8 cellular contexts compared by ENCODE assay signal in the genomic region with DNA sequence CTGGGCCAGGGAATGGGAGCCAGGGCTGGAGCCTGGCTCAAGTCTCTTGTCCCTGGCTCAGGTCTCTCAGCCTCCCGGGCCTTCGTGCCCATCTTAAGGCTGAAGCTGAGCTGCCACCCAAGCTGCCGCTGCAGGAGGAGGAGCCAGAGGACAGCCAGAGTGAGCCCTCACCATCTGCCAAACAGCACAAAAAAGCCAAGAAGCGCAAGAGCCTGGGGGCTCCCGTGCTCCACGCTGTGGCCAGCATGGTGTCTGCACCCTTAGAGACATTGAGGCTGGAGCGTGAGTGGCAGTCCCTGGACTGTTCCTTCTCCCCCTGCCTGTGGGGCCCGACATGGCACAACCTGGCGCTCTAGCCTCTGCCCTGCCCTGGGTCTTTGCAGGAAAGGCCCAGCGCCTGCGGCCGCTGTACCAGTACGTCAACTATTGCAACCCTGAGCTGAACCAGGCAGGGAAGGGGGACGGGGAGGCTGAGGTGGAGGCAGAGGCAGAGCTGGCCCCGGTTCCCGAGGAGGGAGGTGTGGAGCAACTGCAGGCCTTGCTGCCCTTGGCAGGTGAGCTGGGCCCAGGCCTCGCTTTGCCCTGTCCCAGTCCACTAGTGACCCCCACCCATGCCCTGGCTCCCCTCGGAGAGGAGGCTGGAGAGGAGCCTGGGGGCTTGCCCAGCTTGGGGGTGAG. TPM values are rescaled to one million over a fixed set of nuclear protein-coding genes. Genes with fewer than 3 reads are reported as not detected.
DNase-seq lines count a peak whose midpoint lies in the region; ATAC-seq and TF ChIP-seq lines count a peak whose summit lies in the region.

No MANE protein-coding gene starts in this region.

- intact Hi-C loops in Caco-2 (cut with micrococcal nuclease; ENCODE audit: unreplicated experiment): loop anchor here (1.0 kb wide), 2 partner anchors 121 to 147 kb away; no protein-coding TSS in a partner anchor
- intact Hi-C loops in PC-9 (cut with micrococcal nuclease; ENCODE audit: unreplicated experiment): loop anchor here (1.0 to 2.0 kb wide), 2 partner anchors 105 to 147 kb away; a partner anchor contains a TSS

- no peaks in the 10 kb centered on the region for H3K9me3 ChIP-seq in Caco-2
- H3K9me3 ChIP-seq in PC-9 (ENCODE audit: insufficient read depth, low read depth): no peaks in the 10 kb centered on the region

- no peak overlapping the region for H3K4me3 ChIP-seq in Caco-2 (ENCODE audit: low read depth, low read length)
- no peak overlapping the region for H3K4me3 ChIP-seq in PC-9
- no peak overlapping the region for H3K4me3 ChIP-seq in fibroblast of mammary gland (ENCODE audit: control insufficient read depth, low read depth, low read length)

- peaks cover 9% of the 10 kb centered on the region; the same call in 1 of the 2 replicates for H3F3A ChIP-seq in PC-9 (ENCODE audit: insufficient read depth, low read depth)

- H3K9me2 ChIP-seq in PC-9 (ENCODE audit: insufficient read depth): no peaks in the 10 kb centered on the region

- peak; percentile 72 to 95 for TF ChIP-seq CTCF in Caco-2 (IDR thresholded peaks at IDR 0.05; ENCODE audit: insufficient read depth in 1 of 2, low read depth in 1 of 2, low read length in 1 of 2, severe bottlenecking in 1 of 2, unreplicated experiment in 1 of 2)
- peak; percentile 52 for TF ChIP-seq CTCF in PC-9 (conservative IDR thresholded peaks at IDR 0.05)
- TF ChIP-seq CTCF in fibroblast of mammary gland (conservative IDR thresholded peaks at IDR 0.05; ENCODE audit: control insufficient read depth, insufficient read depth, low read depth, low read length): peak; percentile 91
- TF ChIP-seq CTCF in neural crest cell (conservative IDR thresholded peaks at IDR 0.05): peak; percentile 83

- H3K4me1 ChIP-seq in Caco-2 (peaks cover 4% of the 10 kb centered on the region), PC-9 (replicated peaks; ENCODE audit: insufficient read depth) (no peaks in the 10 kb centered on the region)

- H3K4me1 Mint-ChIP-seq in Caco-2 (ENCODE audit: low read depth, unreplicated experiment): no peaks in the 10 kb centered on the region
- peaks cover 34% of the 10 kb centered on the region for H3K4me1 Mint-ChIP-seq in activated T-cell treated with anti-CD3 and anti-CD28 coated beads, Interleukin-2, amount 50 U/mL, for 72 hours (ENCODE audit: low read depth)
- peaks cover 24% of the 10 kb centered on the region for H3K4me1 Mint-ChIP-seq in neural crest cell
- peaks cover 47% of the 10 kb centered on the region for H3K4me1 Mint-ChIP-seq in stimulated activated naive CD8-positive, alpha-beta T cell treated with anti-CD3 and anti-CD28 coated beads, Interleukin-15, amount 100 ng/mL, for 72 hours

- H4K20me1 ChIP-seq in PC-9 (ENCODE audit: insufficient read depth): no peaks in the 10 kb centered on the region

- H3K27ac Mint-ChIP-seq in Caco-2 (ENCODE audit: unreplicated experiment) (no peak overlapping the region), neural crest cell (ENCODE audit: unreplicated experiment) (peak overlapping the region; percentile 6)
- H3K27ac Mint-ChIP-seq in activated T-cell treated with anti-CD3 and anti-CD28 coated beads, Interleukin-2, amount 50 U/mL, for 72 hours: no peak overlapping the region
- H3K27ac Mint-ChIP-seq in stimulated activated naive CD8-positive, alpha-beta T cell treated with anti-CD3 and anti-CD28 coated beads, Interleukin-15, amount 100 ng/mL, for 72 hours: no peak overlapping the region

- H3K4me3 Mint-ChIP-seq in Caco-2 (ENCODE audit: unreplicated experiment): peak overlapping the region; percentile 26
- H3K4me3 Mint-ChIP-seq in activated T-cell treated with anti-CD3 and anti-CD28 coated beads, Interleukin-2, amount 50 U/mL, for 72 hours: peak overlapping the region; percentile 93 to 96
- peak overlapping the region; percentile 78 for H3K4me3 Mint-ChIP-seq in neural crest cell
- peak overlapping the region; percentile 97 to 99 for H3K4me3 Mint-ChIP-seq in stimulated activated naive CD8-positive, alpha-beta T cell treated with anti-CD3 and anti-CD28 coated beads, Interleukin-15, amount 100 ng/mL, for 72 hours

- no peak overlapping the region for H3K4me2 ChIP-seq in PC-9

- H3K36me3 ChIP-seq in Caco-2 (ENCODE audit: control insufficient read depth, insufficient read depth, low read length) (no peaks in the 10 kb centered on the region), PC-9 (ENCODE audit: low read depth) (no peaks in the 10 kb centered on the region)

- CTCF ChIA-PET in Caco-2 (lab: Charles Lee): interaction anchor here (0.6 to 6.3 kb wide), 6 partner anchors 51 to 267 kb away, joined by 3 to 60 read pairs (median 6); a partner anchor contains a TSS
- CTCF ChIA-PET in PC-9 (lab: Charles Lee): interaction anchor here (0.6 to 1.0 kb wide), 2 partner anchors 8 to 147 kb away, joined by 3 read pairs; a partner anchor contains a TSS

- no peaks in the 10 kb centered on the region for H3K27me3 ChIP-seq in Caco-2 (replicated peaks; ENCODE audit: control insufficient read depth, insufficient read depth, low read length)
- H3K27me3 ChIP-seq in PC-9 (ENCODE audit: insufficient read depth, low read depth): no peaks in the 10 kb centered on the region

- H3K79me2 ChIP-seq in PC-9 (ENCODE audit: low read depth): no peaks in the 10 kb centered on the region

- H3K9me3 Mint-ChIP-seq in Caco-2 (ENCODE audit: unreplicated experiment) (no peaks in the 10 kb centered on the region), neural crest cell (no peaks in the 10 kb centered on the region)
- no peaks in the 10 kb centered on the region for H3K9me3 Mint-ChIP-seq in activated T-cell treated with anti-CD3 and anti-CD28 coated beads, Interleukin-2, amount 50 U/mL, for 72 hours
- H3K9me3 Mint-ChIP-seq in stimulated activated naive CD8-positive, alpha-beta T cell treated with anti-CD3 and anti-CD28 coated beads, Interleukin-15, amount 100 ng/mL, for 72 hours: no peaks in the 10 kb centered on the region

- H2AFZ ChIP-seq in PC-9: no peak overlapping the region

- H3K27ac ChIP-seq in PC-9: no peak overlapping the region

- peak; percentile 88 for DNase-seq in Caco-2
- DNase-seq in HT-29 (ENCODE audit: low spot score): peak; percentile 97
- DNase-seq in PC-9: peak; percentile 68 to 77
- peak; percentile 84 to 90 for DNase-seq in activated T-cell treated with anti-CD3 and anti-CD28 coated beads, Interleukin-2, amount 50 U/mL, for 72 hours
- DNase-seq in fibroblast of mammary gland (ENCODE audit: low read depth): peak; percentile 92
- DNase-seq in neural crest cell (ENCODE audit: low read depth, low spot score): peak; percentile 76
- DNase-seq in stimulated activated naive CD8-positive, alpha-beta T cell treated with anti-CD3 and anti-CD28 coated beads, Interleukin-15, amount 100 ng/mL, for 72 hours: peak; percentile 86 to 90

- BruUV-seq in Caco-2 (replicated peaks; lab: Mats Ljungman, UMichigan): no TSS peak
- BruUV-seq in PC-9 (replicated peaks; lab: Mats Ljungman, UMichigan): no TSS peak

- H3K36me3 Mint-ChIP-seq in Caco-2 (ENCODE audit: insufficient read depth, unreplicated experiment): peaks cover 7% of the 10 kb centered on the region
- peaks cover 0 to 1% of the 10 kb centered on the region in 2 donors for H3K36me3 Mint-ChIP-seq in activated T-cell treated with anti-CD3 and anti-CD28 coated beads, Interleukin-2, amount 50 U/mL, for 72 hours (ENCODE audit: insufficient read depth in 2 of 2)
- peaks cover 3% of the 10 kb centered on the region for H3K36me3 Mint-ChIP-seq in neural crest cell (ENCODE audit: low read depth)

- POLR2A ChIA-PET in Caco-2 (lab: Charles Lee): no interaction called here
- POLR2A ChIA-PET in PC-9 (lab: Charles Lee; ENCODE audit: unreplicated experiment): interaction anchor here (0.6 kb wide), 1 partner anchor 132 kb away, joined by 5 read pairs; no protein-coding TSS in a partner anchor

- ATAC-seq in GM19467 (IDR thresholded peaks at IDR 0.05; ENCODE audit: unreplicated experiment): peak; percentile 77
- peak; percentile 88 to 90 for ATAC-seq in activated T-cell treated with anti-CD3 and anti-CD28 coated beads, Interleukin-2, amount 50 U/mL, for 72 hours (replicated peaks in 1 of 2)
- ATAC-seq in stimulated activated naive CD8-positive, alpha-beta T cell treated with anti-CD3 and anti-CD28 coated beads, Interleukin-15, amount 100 ng/mL, for 72 hours: peak; percentile 92

- H3K27me3 Mint-ChIP-seq in Caco-2 (ENCODE audit: insufficient read depth, unreplicated experiment) (no peaks in the 10 kb centered on the region), neural crest cell (ENCODE audit: low read depth) (no peaks in the 10 kb centered on the region)
- no peaks in the 10 kb centered on the region for H3K27me3 Mint-ChIP-seq in activated T-cell treated with anti-CD3 and anti-CD28 coated beads, Interleukin-2, amount 50 U/mL, for 72 hours (ENCODE audit: low read depth)
- H3K27me3 Mint-ChIP-seq in stimulated activated naive CD8-positive, alpha-beta T cell treated with anti-CD3 and anti-CD28 coated beads, Interleukin-15, amount 100 ng/mL, for 72 hours: no peaks in the 10 kb centered on the region

RNA-seq across cellular contexts. Expression of a gene that starts 1.3 kb away (rescaled TPM):
- 0.34 and 0.53 TPM in 2 replicates for total RNA-seq in Caco-2 (2022)
- 0.38 and 0.99 TPM in 2 replicates for total RNA-seq in HT-29 (2014; rRNA removed; shearing (Covaris generic))
- 0.46 and 1.8 TPM in 2 replicates for total RNA-seq in PC-9 (2021)
- 1 to 10 TPM; 4.9 to 5.9 TPM for total RNA-seq in activated T-cell treated with anti-CD3 and anti-CD28 coated beads, Interleukin-2, amount 50 U/mL, for 72 hours
- total RNA-seq in neural crest cell: 1.7 and 2.0 TPM in 2 replicates

RNA-seq across cellular contexts. Expression of a gene that starts 1.4 kb away (rescaled TPM):
- 7.3 and 8.9 TPM in 2 replicates for total RNA-seq in Caco-2 (2022)
- 52.6 and 58.8 TPM in 2 replicates for total RNA-seq in HT-29 (2014; rRNA removed; shearing (Covaris generic))
- total RNA-seq in PC-9 (2021): 20.8 and 21.6 TPM in 2 replicates
- total RNA-seq in activated T-cell treated with anti-CD3 and anti-CD28 coated beads, Interleukin-2, amount 50 U/mL, for 72 hours: 10 to 100 TPM; 12.0 to 18.3 TPM
- 23.3 and 24.5 TPM in 2 replicates for total RNA-seq in neural crest cell

RNA-seq across cellular contexts. Expression of a gene that starts 7.2 kb away (rescaled TPM):
- 7.1 and 8.4 TPM in 2 replicates for total RNA-seq in Caco-2 (2022)
- total RNA-seq in HT-29 (2014; rRNA removed; shearing (Covaris generic)): 24.9 and 38.1 TPM in 2 replicates
- 4.4 and 8.1 TPM in 2 replicates for total RNA-seq in PC-9 (2021)
- total RNA-seq in activated T-cell treated with anti-CD3 and anti-CD28 coated beads, Interleukin-2, amount 50 U/mL, for 72 hours: 1 to 10 TPM; 7.2 to 9.2 TPM
- total RNA-seq in neural crest cell: 7.5 and 8.3 TPM in 2 replicates

RNA-seq across cellular contexts. Expression of a gene that starts 7.9 kb away (rescaled TPM):
- total RNA-seq in Caco-2 (2022) (38.6 and 46.1 TPM in 2 replicates), PC-9 (2021) (34.7 and 38.9 TPM in 2 replicates), neural crest cell (39.3 and 39.8 TPM in 2 replicates)
- 79.6 and 82.2 TPM in 2 replicates for total RNA-seq in HT-29 (2014; rRNA removed; shearing (Covaris generic))
- total RNA-seq in activated T-cell treated with anti-CD3 and anti-CD28 coated beads, Interleukin-2, amount 50 U/mL, for 72 hours: 10 to 100 TPM; 53.6 to 73.0 TPM

RNA-seq across cellular contexts. Expression of a gene that starts 23.0 kb away (rescaled TPM):
- 27.3 and 36.3 TPM in 2 replicates for total RNA-seq in Caco-2 (2022)
- 0.81 and 2.7 TPM in 2 replicates for total RNA-seq in HT-29 (2014; rRNA removed; shearing (Covaris generic))
- total RNA-seq in PC-9 (2021): 0.87 and 1.5 TPM in 2 replicates
- total RNA-seq in activated T-cell treated with anti-CD3 and anti-CD28 coated beads, Interleukin-2, amount 50 U/mL, for 72 hours: 100 to 1,000 TPM; 182 to 196 TPM
- total RNA-seq in neural crest cell: 2.0 and 3.5 TPM in 2 replicates

Comparison
In these comparisons a context has a peak if more than half of its experiments do, and no peak if none do; other contexts are left out.
1. H3K4me3 Mint-ChIP-seq: peak in every context shown above with its lines; median percentile 98 in stimulated activated naive CD8-positive, alpha-beta T cell treated with anti-CD3 and anti-CD28 coated beads, Interleukin-15, amount 100 ng/mL, for 72 hours; 94 in activated T-cell treated with anti-CD3 and anti-CD28 coated beads, Interleukin-2, amount 50 U/mL, for 72 hours; 78 in neural crest cell; 26 in Caco-2.